Comparison of ENCODE assay signal across 1 cellular context in genomic region chrX:13101439-13102139, GRCh38.
TF ChIP-seq lines count a peak whose summit lies in the region.

No MANE protein-coding gene starts in this region.

TF ChIP-seq in SK-N-SH, 30 proteins besides CTCF, POLR2A, EP300 and RAD21 (continued from another document):
- TF ChIP-seq IRF3 (IDR thresholded peaks at IDR 0.05; ENCODE audit: low read depth, low read length) = no peak
- no peak for TF ChIP-seq SMC3 (IDR thresholded peaks at IDR 0.05; ENCODE audit: low read depth, low read length)
- TF ChIP-seq YY1 (IDR thresholded peaks at IDR 0.05; ENCODE audit: low read depth) = no peak
- TF ChIP-seq, protein P1, sequence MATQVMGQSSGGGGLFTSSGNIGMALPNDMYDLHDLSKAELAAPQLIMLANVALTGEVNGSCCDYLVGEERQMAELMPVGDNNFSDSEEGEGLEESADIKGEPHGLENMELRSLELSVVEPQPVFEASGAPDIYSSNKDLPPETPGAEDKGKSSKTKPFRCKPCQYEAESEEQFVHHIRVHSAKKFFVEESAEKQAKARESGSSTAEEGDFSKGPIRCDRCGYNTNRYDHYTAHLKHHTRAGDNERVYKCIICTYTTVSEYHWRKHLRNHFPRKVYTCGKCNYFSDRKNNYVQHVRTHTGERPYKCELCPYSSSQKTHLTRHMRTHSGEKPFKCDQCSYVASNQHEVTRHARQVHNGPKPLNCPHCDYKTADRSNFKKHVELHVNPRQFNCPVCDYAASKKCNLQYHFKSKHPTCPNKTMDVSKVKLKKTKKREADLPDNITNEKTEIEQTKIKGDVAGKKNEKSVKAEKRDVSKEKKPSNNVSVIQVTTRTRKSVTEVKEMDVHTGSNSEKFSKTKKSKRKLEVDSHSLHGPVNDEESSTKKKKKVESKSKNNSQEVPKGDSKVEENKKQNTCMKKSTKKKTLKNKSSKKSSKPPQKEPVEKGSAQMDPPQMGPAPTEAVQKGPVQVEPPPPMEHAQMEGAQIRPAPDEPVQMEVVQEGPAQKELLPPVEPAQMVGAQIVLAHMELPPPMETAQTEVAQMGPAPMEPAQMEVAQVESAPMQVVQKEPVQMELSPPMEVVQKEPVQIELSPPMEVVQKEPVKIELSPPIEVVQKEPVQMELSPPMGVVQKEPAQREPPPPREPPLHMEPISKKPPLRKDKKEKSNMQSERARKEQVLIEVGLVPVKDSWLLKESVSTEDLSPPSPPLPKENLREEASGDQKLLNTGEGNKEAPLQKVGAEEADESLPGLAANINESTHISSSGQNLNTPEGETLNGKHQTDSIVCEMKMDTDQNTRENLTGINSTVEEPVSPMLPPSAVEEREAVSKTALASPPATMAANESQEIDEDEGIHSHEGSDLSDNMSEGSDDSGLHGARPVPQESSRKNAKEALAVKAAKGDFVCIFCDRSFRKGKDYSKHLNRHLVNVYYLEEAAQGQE (IDR thresholded peaks at IDR 0.05; ENCODE audit: low read depth, low read length) = no peak
- TF ChIP-seq FOXM1 (IDR thresholded peaks at IDR 0.05; ENCODE audit: low read depth) = no peak
- TF ChIP-seq TCF12 (IDR thresholded peaks at IDR 0.05) = peak; percentile 63
